ENCODE assay signal across 12 cellular contexts in the genomic region with DNA sequence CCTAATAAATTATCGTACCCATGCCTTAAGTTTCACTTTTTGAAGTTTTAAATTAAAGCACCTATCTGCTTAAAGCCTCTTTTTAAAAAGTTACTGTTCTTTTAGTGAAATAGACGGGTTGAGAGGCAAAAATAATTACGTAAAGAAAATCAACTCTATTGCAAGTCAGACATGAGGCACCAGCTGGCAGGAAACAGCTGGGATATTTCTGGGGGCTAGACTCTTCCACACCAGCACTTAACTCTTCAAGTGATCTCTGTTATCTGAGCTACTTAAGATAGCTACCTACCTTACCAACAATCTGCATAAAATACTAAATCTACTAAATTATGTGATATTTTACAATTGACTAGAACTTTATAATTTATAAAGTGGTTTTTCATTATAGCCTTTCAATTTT. TPM values are rescaled to one million over a fixed set of nuclear protein-coding genes. Genes with fewer than 3 reads are reported as not detected.
A peak's percentile ranks its signal among the peaks of the same experiment; 100 is the strongest.
DNase-seq lines count a peak whose midpoint lies in the region; ATAC-seq, FAIRE-seq and TF ChIP-seq lines count a peak whose summit lies in the region.
"Had no signal": no experiment of that assay in that cellular context is flagged by ENCODE, and none has a peak within 500 bp of the region (broad histone marks: within the 10 kb centered on the region; RNA-seq: fewer than 3 reads in every experiment).

No MANE protein-coding gene starts in this region.

- H3K27ac Mint-ChIP-seq in activated T-helper 1 cell treated with anti-CD3 and anti-CD28 coated beads, Interleukin-12 subunit alpha, Interleukin-12 subunit beta, Interleukin-2, Interleukin-4 antibody, amounts not matched to agents 30 ng/mL and 10 ng/mL and 1 ng/mL, durations not matched to agents 14 hours and 24 hours and 36 hours: no peak overlapping the region

- intact Hi-C loops in cardiac septum (cut with DNase I) (no loop called here), tibial artery (cut with DNase I; ENCODE audit: low total_unique reads) (no loop called here)
- intact Hi-C loops in activated T-helper 1 cell treated with anti-CD3 and anti-CD28 coated beads, Interleukin-12 subunit alpha, Interleukin-12 subunit beta, Interleukin-2, Interleukin-4 antibody, amounts not matched to agents 30 ng/mL and 10 ng/mL and 1 ng/mL, durations not matched to agents 14 hours and 24 hours and 36 hours (cut with micrococcal nuclease): loop anchor here (10.0 kb wide), 1 partner anchor 54 kb away; no protein-coding TSS in a partner anchor

- peaks cover 5% of the 10 kb centered on the region for H3K36me3 Mint-ChIP-seq in activated T-helper 1 cell treated with anti-CD3 and anti-CD28 coated beads, Interleukin-12 subunit alpha, Interleukin-12 subunit beta, Interleukin-2, Interleukin-4 antibody, amounts not matched to agents 30 ng/mL and 10 ng/mL and 1 ng/mL, durations not matched to agents 14 hours and 24 hours and 36 hours (ENCODE audit: low read depth)

- H3K4me3 Mint-ChIP-seq in activated T-helper 1 cell treated with anti-CD3 and anti-CD28 coated beads, Interleukin-12 subunit alpha, Interleukin-12 subunit beta, Interleukin-2, Interleukin-4 antibody, amounts not matched to agents 30 ng/mL and 10 ng/mL and 1 ng/mL, durations not matched to agents 14 hours and 24 hours and 36 hours: peak overlapping the region; percentile 28
- H3K4me3 Mint-ChIP-seq: activated T-cell treated with anti-CD3 and anti-CD28 coated beads, Interleukin-2, amount 50 U/mL, for 4 hours had no signal

- H3K27me3 Mint-ChIP-seq in activated T-helper 1 cell treated with anti-CD3 and anti-CD28 coated beads, Interleukin-12 subunit alpha, Interleukin-12 subunit beta, Interleukin-2, Interleukin-4 antibody, amounts not matched to agents 30 ng/mL and 10 ng/mL and 1 ng/mL, durations not matched to agents 14 hours and 24 hours and 36 hours (ENCODE audit: insufficient read depth): no peaks in the 10 kb centered on the region

- H3K36me3 ChIP-seq in cardiac muscle cell (no peaks in the 10 kb centered on the region), tibial artery (peaks cover 0 to 7% (median 5%) of the 10 kb centered on the region in 3 donors)
- H3K36me3 ChIP-seq: ovary had no signal

- H3K27ac ChIP-seq in cardiac muscle cell (peak overlapping the region; percentile 91), tibial artery (peak overlapping the region; percentile 42 to 43)
- H3K27ac ChIP-seq: ovary had no signal

- DNase-seq in cardiac muscle cell (ENCODE audit: low read depth in 1 of 2, low spot score in 1 of 2): peak in 1 of 2 donors; percentile 38
- no peak for DNase-seq in cardiac septum (ENCODE audit: low spot score)
- DNase-seq in activated T-helper 1 cell treated with anti-CD3 and anti-CD28 coated beads, Interleukin-12 subunit alpha, Interleukin-12 subunit beta, Interleukin-2, Interleukin-4 antibody, amounts not matched to agents 30 ng/mL and 10 ng/mL and 1 ng/mL, durations not matched to agents 14 hours and 24 hours and 36 hours (ENCODE audit: low spot score): no peak
- no peak for DNase-seq in tibial artery
- no peak for DNase-seq in stimulated activated CD4-positive, alpha-beta T cell treated with anti-CD3 and anti-CD28 coated beads, Interleukin-2, amount 100 ng/mL, for 48 hours
- DNase-seq: activated T-cell treated with anti-CD3 and anti-CD28 coated beads, Interleukin-2, amount 50 U/mL, for 4 hours; immature natural killer cell; ovary; T-helper 9 cell had no signal

- H3K9me3 Mint-ChIP-seq in activated T-helper 1 cell treated with anti-CD3 and anti-CD28 coated beads, Interleukin-12 subunit alpha, Interleukin-12 subunit beta, Interleukin-2, Interleukin-4 antibody, amounts not matched to agents 30 ng/mL and 10 ng/mL and 1 ng/mL, durations not matched to agents 14 hours and 24 hours and 36 hours: no peaks in the 10 kb centered on the region
- H3K9me3 Mint-ChIP-seq: activated T-cell treated with anti-CD3 and anti-CD28 coated beads, Interleukin-2, amount 50 U/mL, for 4 hours; immature natural killer cell had no signal

- H3K4me1 Mint-ChIP-seq in activated T-helper 1 cell treated with anti-CD3 and anti-CD28 coated beads, Interleukin-12 subunit alpha, Interleukin-12 subunit beta, Interleukin-2, Interleukin-4 antibody, amounts not matched to agents 30 ng/mL and 10 ng/mL and 1 ng/mL, durations not matched to agents 14 hours and 24 hours and 36 hours (ENCODE audit: low read depth): peaks cover 61% of the 10 kb centered on the region

- ATAC-seq in GM21360 (IDR thresholded peaks at IDR 0.05; ENCODE audit: unreplicated experiment) (no peak), GM18498 (IDR thresholded peaks at IDR 0.05; ENCODE audit: unreplicated experiment) (no peak)
- ATAC-seq: activated T-cell treated with anti-CD3 and anti-CD28 coated beads, Interleukin-2, amount 50 U/mL, for 4 hours had no signal

- H3K27me3 ChIP-seq in cardiac muscle cell (no peaks in the 10 kb centered on the region), tibial artery (no peaks in the 10 kb centered on the region)
- H3K27me3 ChIP-seq: ovary had no signal

- H3K9me3 ChIP-seq in cardiac muscle cell (ENCODE audit: low read depth) (no peaks in the 10 kb centered on the region), tibial artery (no peaks in the 10 kb centered on the region)
- H3K9me3 ChIP-seq: ovary had no signal

- H3K4me1 ChIP-seq in cardiac muscle cell (ENCODE audit: low read depth) (peaks cover 64% of the 10 kb centered on the region), tibial artery (peaks cover 0 to 20% (median 16%) of the 10 kb centered on the region in 4 donors)

- H3K4me3 ChIP-seq in cardiac muscle cell: peak overlapping the region; percentile 5
- peak overlapping the region in 1 of 2 donors; percentile 26 for H3K4me3 ChIP-seq in tibial artery
- H3K4me3 ChIP-seq: ovary had no signal

- FAIRE-seq in islet of Langerhans (lab: Jason Lieb, UNC): peak; percentile 47

- no peak for TF ChIP-seq CTCF in cardiac muscle cell (IDR thresholded peaks at IDR 0.05; ENCODE audit: low read depth, low read length)
- no peak for TF ChIP-seq CTCF in tibial artery (IDR thresholded peaks at IDR 0.05)

RNA-seq across cellular contexts. Expression of gene GBF1, which starts 35.8 kb away (rescaled TPM):
- 51.4 and 75.6 TPM in 2 replicates for total RNA-seq in cardiac muscle cell
- polyA plus RNA-seq in cardiac muscle cell: 42.1 and 62.1 TPM in 2 replicates
- 46.4 TPM for total RNA-seq in cardiac septum
- 46.7 TPM in 2 replicates for total RNA-seq in activated T-helper 1 cell treated with anti-CD3 and anti-CD28 coated beads, Interleukin-12 subunit alpha, Interleukin-12 subunit beta, Interleukin-2, Interleukin-4 antibody, amounts not matched to agents 30 ng/mL and 10 ng/mL and 1 ng/mL, durations not matched to agents 14 hours and 24 hours and 36 hours

RNA-seq across cellular contexts. Expression of gene PITX3, which starts 39.8 kb away (rescaled TPM):
- total RNA-seq in cardiac muscle cell (5.5 and 14.3 TPM in 2 replicates), cardiac septum (0.51 TPM)
- polyA plus RNA-seq in cardiac muscle cell: 7.9 and 19.2 TPM in 2 replicates
- 0.17 and 0.44 TPM in 2 replicates for total RNA-seq in activated T-helper 1 cell treated with anti-CD3 and anti-CD28 coated beads, Interleukin-12 subunit alpha, Interleukin-12 subunit beta, Interleukin-2, Interleukin-4 antibody, amounts not matched to agents 30 ng/mL and 10 ng/mL and 1 ng/mL, durations not matched to agents 14 hours and 24 hours and 36 hours
- total RNA-seq: ovary had no signal
- polyA plus RNA-seq: immature natural killer cell, ovary had no signal

RNA-seq across cellular contexts. Expression of gene ELOVL3, which starts 55.0 kb away (rescaled TPM):
- total RNA-seq in cardiac muscle cell: 0.18 TPM in 1 of 2 replicates, not detected in the other
- polyA plus RNA-seq in cardiac muscle cell: 0.10 and 0.82 TPM in 2 replicates
- total RNA-seq in cardiac septum: not detected
- total RNA-seq in activated T-helper 1 cell treated with anti-CD3 and anti-CD28 coated beads, Interleukin-12 subunit alpha, Interleukin-12 subunit beta, Interleukin-2, Interleukin-4 antibody, amounts not matched to agents 30 ng/mL and 10 ng/mL and 1 ng/mL, durations not matched to agents 14 hours and 24 hours and 36 hours: 0.18 TPM in 1 of 2 replicates, not detected in the other
- total RNA-seq: activated T-cell treated with anti-CD3 and anti-CD28 coated beads, Interleukin-2, amount 50 U/mL, for 4 hours; ovary had no signal
- polyA plus RNA-seq: immature natural killer cell had no signal
